In genomic region chr13:22092791-22093545, GRCh38 we compare ENCODE assay signal across 25 cellular contexts.
"Had no signal": no experiment of that assay in that cellular context is flagged by ENCODE, and none has a peak within 500 bp of the region (broad histone marks: within the 10 kb centered on the region; RNA-seq: fewer than 3 reads in every experiment).

No MANE protein-coding gene starts in this region.

- H3K4me3 ChIP-seq: body of pancreas, cardiac muscle cell, hepatocyte, left ventricle myocardium inferior, thoracic aorta, upper lobe of left lung had no signal

- H3K9me3 Mint-ChIP-seq: immature natural killer cell, natural killer cell, T-cell had no signal

- H3K4me3 Mint-ChIP-seq: activated CD4-positive, alpha-beta T cell treated with anti-CD3 and anti-CD28 coated beads, Interleukin-2, amount 10 ng/mL, durations not matched to agents 24 days and 14 days; activated CD8-positive, alpha-beta memory T cell treated with anti-CD3 and anti-CD28 coated beads, Interleukin-2, amount 10 ng/mL, durations not matched to agents 7 days and 5 days; activated CD8-positive, alpha-beta T cell treated with anti-CD3 and anti-CD28 coated beads for 36 hours; activated naive CD8-positive, alpha-beta T cell treated with anti-CD3 and anti-CD28 coated beads, Interleukin-2, amount 10 ng/mL, durations not matched to agents 7 days and 5 days; activated T-helper 1 cell treated with anti-CD3 and anti-CD28 coated beads, Interleukin-12 subunit alpha, Interleukin-12 subunit beta, Interleukin-2, Interleukin-4 antibody, amounts not matched to agents 30 ng/mL and 10 ng/mL and 1 ng/mL, durations not matched to agents 14 hours and 24 hours and 36 hours; dendritic cell treated with granulocyte-macrophage colony-stimulating factor and Interleukin-4, amounts not matched to agents 40 ng/mL and 50 ng/mL, for 4 days; immature natural killer cell; natural killer cell; T-cell; T-helper 2 cell treated with Interferon-gamma antibody and Interleukin-4, amounts not matched to agents 5 μg/mL and 100 μg/mL, for 36 hours had no signal

- H3K27me3 Mint-ChIP-seq: activated CD4-positive, alpha-beta T cell treated with anti-CD3 and anti-CD28 coated beads, Interleukin-2, amount 10 ng/mL, durations not matched to agents 24 days and 14 days; activated CD8-positive, alpha-beta memory T cell treated with anti-CD3 and anti-CD28 coated beads, Interleukin-2, amount 10 ng/mL, durations not matched to agents 7 days and 5 days; activated CD8-positive, alpha-beta T cell treated with anti-CD3 and anti-CD28 coated beads for 36 hours; activated naive CD8-positive, alpha-beta T cell treated with anti-CD3 and anti-CD28 coated beads, Interleukin-2, amount 10 ng/mL, durations not matched to agents 7 days and 5 days; T-cell had no signal

- H3K79me2 ChIP-seq: hepatocyte had no signal

- ATAC-seq: activated CD4-positive, CD25-positive, alpha-beta regulatory T cell treated with anti-CD3 and anti-CD28 coated beads, Interleukin-2, amount 50 U/mL, for 24 hours; activated CD8-positive, alpha-beta memory T cell treated with anti-CD3 and anti-CD28 coated beads, Interleukin-2, amount 10 ng/mL, durations not matched to agents 7 days and 5 days; activated CD8-positive, alpha-beta T cell treated with anti-CD3 and anti-CD28 coated beads for 36 hours; body of pancreas; natural killer cell; T-cell had no signal

- H3K9me3 ChIP-seq: body of pancreas, left ventricle myocardium inferior, thoracic aorta, upper lobe of left lung had no signal

- H3K36me3 Mint-ChIP-seq: natural killer cell had no signal

- H3K27ac ChIP-seq: body of pancreas, cardiac muscle cell, left ventricle myocardium inferior, thoracic aorta, upper lobe of left lung, VCaP had no signal

- H3K4me2 ChIP-seq: hepatocyte had no signal

- H3K4me1 ChIP-seq: body of pancreas, left ventricle myocardium inferior, upper lobe of left lung had no signal

- H3K27me3 ChIP-seq: body of pancreas, cardiac muscle cell, hepatocyte, upper lobe of left lung had no signal

- H3K27ac Mint-ChIP-seq: activated CD4-positive, alpha-beta T cell treated with anti-CD3 and anti-CD28 coated beads, Interleukin-2, amount 10 ng/mL, durations not matched to agents 24 days and 14 days; activated CD8-positive, alpha-beta memory T cell treated with anti-CD3 and anti-CD28 coated beads, Interleukin-2, amount 10 ng/mL, durations not matched to agents 7 days and 5 days; activated CD8-positive, alpha-beta T cell treated with anti-CD3 and anti-CD28 coated beads for 36 hours; activated naive CD8-positive, alpha-beta T cell treated with anti-CD3 and anti-CD28 coated beads, Interleukin-2, amount 10 ng/mL, durations not matched to agents 7 days and 5 days; activated T-helper 1 cell treated with anti-CD3 and anti-CD28 coated beads, Interleukin-12 subunit alpha, Interleukin-12 subunit beta, Interleukin-2, Interleukin-4 antibody, amounts not matched to agents 30 ng/mL and 10 ng/mL and 1 ng/mL, durations not matched to agents 14 hours and 24 hours and 36 hours; dendritic cell treated with granulocyte-macrophage colony-stimulating factor and Interleukin-4, amounts not matched to agents 40 ng/mL and 50 ng/mL, for 4 days; immature natural killer cell; natural killer cell; T-helper 2 cell treated with Interferon-gamma antibody and Interleukin-4, amounts not matched to agents 5 μg/mL and 100 μg/mL, for 36 hours had no signal

- H3K36me3 ChIP-seq: cardiac muscle cell, left ventricle myocardium inferior, thoracic aorta, upper lobe of left lung had no signal

- DNase-seq: activated CD4-positive, alpha-beta T cell treated with anti-CD3 and anti-CD28 coated beads, Interleukin-2, amount 10 ng/mL, durations not matched to agents 24 days and 14 days; activated CD8-positive, alpha-beta memory T cell treated with anti-CD3 and anti-CD28 coated beads, Interleukin-2, amount 10 ng/mL, durations not matched to agents 7 days and 5 days; activated CD8-positive, alpha-beta T cell treated with anti-CD3 and anti-CD28 coated beads for 36 hours; activated gamma-delta T cell treated with Interleukin-2 at 50 U/mL for 16 hours; activated naive CD8-positive, alpha-beta T cell treated with anti-CD3 and anti-CD28 coated beads, Interleukin-2, amount 10 ng/mL, durations not matched to agents 7 days and 5 days; body of pancreas; effector CD4-positive, alpha-beta T cell; foreskin melanocyte; glutamatergic neuron; immature natural killer cell; left ventricle myocardium inferior; midbrain; natural killer cell; stimulated activated CD4-positive, alpha-beta T cell treated with anti-CD3 and anti-CD28 coated beads, Interleukin-4, amount 100 ng/mL, for 1 hour; stimulated activated naive CD4-positive, alpha-beta T cell; T-cell; upper lobe of left lung had no signal

- H3K4me1 Mint-ChIP-seq: activated CD8-positive, alpha-beta memory T cell treated with anti-CD3 and anti-CD28 coated beads, Interleukin-2, amount 10 ng/mL, durations not matched to agents 7 days and 5 days; activated naive CD8-positive, alpha-beta T cell treated with anti-CD3 and anti-CD28 coated beads, Interleukin-2, amount 10 ng/mL, durations not matched to agents 7 days and 5 days; immature natural killer cell; natural killer cell; T-cell had no signal

- H2AFZ ChIP-seq: hepatocyte had no signal
